ENCODE assay signal across 15 cellular contexts in the genomic region with DNA sequence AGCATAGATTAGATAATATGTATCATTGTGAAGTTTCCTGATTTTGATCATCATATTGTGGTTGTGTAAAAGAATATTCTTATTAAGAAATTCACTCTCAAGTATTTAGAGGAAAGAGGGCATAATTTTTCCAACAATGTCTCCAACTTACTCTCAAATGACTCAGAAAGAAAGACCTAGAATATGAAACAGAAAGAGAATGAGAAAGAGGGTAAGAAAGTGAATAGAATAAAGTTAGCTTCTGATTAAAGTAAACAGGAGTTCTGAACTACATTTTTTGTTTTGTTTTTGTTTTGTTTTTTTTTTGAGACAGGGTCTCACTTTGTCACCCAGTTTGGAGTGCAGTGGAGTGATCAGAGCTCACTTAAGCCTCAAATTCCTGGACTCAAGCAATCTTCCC.
"Had no signal": no experiment of that assay in that cellular context is flagged by ENCODE, and none has a peak within 500 bp of the region (broad histone marks: within the 10 kb centered on the region; RNA-seq: fewer than 3 reads in every experiment).

No MANE protein-coding gene starts in this region.

- H3K27ac ChIP-seq: adrenal gland, coronary artery, foreskin keratinocyte, neutrophil, right atrium auricular region, thyroid gland, VCaP had no signal

- DNase-seq: activated CD4-positive, alpha-beta T cell treated with anti-CD3 and anti-CD28 coated beads for 36 hours; activated naive CD4-positive, alpha-beta T cell treated with anti-CD3 and anti-CD28 coated beads for 36 hours; adrenal gland; central memory CD4-positive, alpha-beta T cell; effector CD4-positive, alpha-beta T cell; foreskin keratinocyte; mammary epithelial cell; mucosa of descending colon; naive thymus-derived CD8-positive, alpha-beta T cell; thyroid gland had no signal

- ATAC-seq: activated CD4-positive, alpha-beta T cell treated with anti-CD3 and anti-CD28 coated beads for 36 hours; activated T-helper 17 cell treated with anti-CD3 and anti-CD28 coated beads, Interleukin-2, amount 50 U/mL, for 72 hours; foreskin keratinocyte; mucosa of descending colon; naive thymus-derived CD8-positive, alpha-beta T cell had no signal
